In genomic region chr14:71371711-71372396, GRCh38 we compare ENCODE assay signal across 9 cellular contexts. TPM values are rescaled to one million over a fixed set of nuclear protein-coding genes. Genes with fewer than 3 reads are reported as not detected.
DNase-seq lines count a peak whose midpoint lies in the region; ATAC-seq and TF ChIP-seq lines count a peak whose summit lies in the region.
"Had no signal": no experiment of that assay in that cellular context is flagged by ENCODE, and none has a peak within 500 bp of the region (broad histone marks: within the 10 kb centered on the region; RNA-seq: fewer than 3 reads in every experiment).

No MANE protein-coding gene starts in this region.

- H3K27ac ChIP-seq in CD8-positive, alpha-beta T cell (ENCODE audit: low read depth, low read length): no peak overlapping the region
- H3K27ac ChIP-seq: 22Rv1 had no signal

- POLR2A ChIA-PET in CD8-positive, alpha-beta T cell (lab: Charles Lee): interaction anchor here (1.6 kb wide), 1 partner anchor 51 kb away, joined by 4 read pairs; no protein-coding TSS in a partner anchor

- H3K36me3 Mint-ChIP-seq in stimulated activated naive CD8-positive, alpha-beta T cell treated with anti-CD3 and anti-CD28 coated beads, Interleukin-15, Interleukin-2, amounts not matched to agents 100 ng/mL and 50 ng/mL, for 24 hours (ENCODE audit: low read depth): peaks cover 20% of the 10 kb centered on the region
- no peaks in the 10 kb centered on the region for H3K36me3 Mint-ChIP-seq in CD8-positive, alpha-beta T cell

- no peaks in the 10 kb centered on the region for H3K36me3 ChIP-seq in HAP-1 (replicated peaks)
- H3K36me3 ChIP-seq in CD8-positive, alpha-beta T cell (ENCODE audit: insufficient read depth, low read length): no peaks in the 10 kb centered on the region

- H3K27ac Mint-ChIP-seq in stimulated activated naive CD8-positive, alpha-beta T cell treated with anti-CD3 and anti-CD28 coated beads, Interleukin-15, Interleukin-2, amounts not matched to agents 100 ng/mL and 50 ng/mL, for 24 hours: peak overlapping the region; percentile 69
- no peak overlapping the region for H3K27ac Mint-ChIP-seq in CD8-positive, alpha-beta T cell

- no peak for TF ChIP-seq CTCF in CD8-positive, alpha-beta T cell (IDR thresholded peaks at IDR 0.05)

- H3K27me3 ChIP-seq in HAP-1 (ENCODE audit: low read depth): no peaks in the 10 kb centered on the region
- H3K27me3 ChIP-seq in CD8-positive, alpha-beta T cell (ENCODE audit: insufficient read depth, low read length): no peaks in the 10 kb centered on the region

- H3K4me1 ChIP-seq in HAP-1: peaks cover 10% of the 10 kb centered on the region
- H3K4me1 ChIP-seq in CD8-positive, alpha-beta T cell (ENCODE audit: insufficient read depth, low read length): peaks cover 5% of the 10 kb centered on the region

- intact Hi-C loops in CD8-positive, alpha-beta T cell (cut with DNase I, micrococcal nuclease): no loop called here

- H3K27me3 Mint-ChIP-seq in stimulated activated naive CD8-positive, alpha-beta T cell treated with anti-CD3 and anti-CD28 coated beads, Interleukin-15, Interleukin-2, amounts not matched to agents 100 ng/mL and 50 ng/mL, for 24 hours: no peaks in the 10 kb centered on the region
- no peaks in the 10 kb centered on the region for H3K27me3 Mint-ChIP-seq in CD8-positive, alpha-beta T cell (ENCODE audit: low read depth)

- H3K4me3 Mint-ChIP-seq in stimulated activated naive CD8-positive, alpha-beta T cell treated with anti-CD3 and anti-CD28 coated beads, Interleukin-15, Interleukin-2, amounts not matched to agents 100 ng/mL and 50 ng/mL, for 24 hours: no peak overlapping the region
- no peak overlapping the region for H3K4me3 Mint-ChIP-seq in CD8-positive, alpha-beta T cell

- in situ Hi-C loops in HAP-1 (cut with MboI; ENCODE audit: low sequenced_read_pairs): no loop called here

- peaks cover 38% of the 10 kb centered on the region for H3K4me1 Mint-ChIP-seq in stimulated activated naive CD8-positive, alpha-beta T cell treated with anti-CD3 and anti-CD28 coated beads, Interleukin-15, Interleukin-2, amounts not matched to agents 100 ng/mL and 50 ng/mL, for 24 hours (ENCODE audit: low read depth)
- peaks cover 25% of the 10 kb centered on the region for H3K4me1 Mint-ChIP-seq in CD8-positive, alpha-beta T cell (ENCODE audit: low read depth)

- peaks cover 3% of the 10 kb centered on the region for H3K9me3 Mint-ChIP-seq in stimulated activated naive CD8-positive, alpha-beta T cell treated with anti-CD3 and anti-CD28 coated beads, Interleukin-15, Interleukin-2, amounts not matched to agents 100 ng/mL and 50 ng/mL, for 24 hours
- H3K9me3 Mint-ChIP-seq in CD8-positive, alpha-beta T cell: no peaks in the 10 kb centered on the region

- no peak overlapping the region for H3K4me3 ChIP-seq in HAP-1
- H3K4me3 ChIP-seq in CD8-positive, alpha-beta T cell (ENCODE audit: low read depth, low read length): no peak overlapping the region

- peak; percentile 93 for ATAC-seq in esophagus mucosa
- ATAC-seq in CD8-positive, alpha-beta T cell: no peak

- CTCF ChIA-PET in CD8-positive, alpha-beta T cell (lab: Charles Lee): no interaction called here

- no peaks in the 10 kb centered on the region for H3K9me3 ChIP-seq in HAP-1
- H3K9me3 ChIP-seq in CD8-positive, alpha-beta T cell (ENCODE audit: low read length): no peaks in the 10 kb centered on the region

- DNase-seq in NCI-H1417 (lab: John Stamatoyannopoulos, UW) (peak in 2 of 3 experiments; percentile 51 to 55), NCI-H1417 treated with DMSO at 0.1 percent for 48 hours (lab: John Stamatoyannopoulos, UW) (no peak), NCI-H226 (peak; percentile 59), NCI-H2227 treated with DMSO at 0.1 percent for 48 hours (lab: John Stamatoyannopoulos, UW) (no peak), HAP-1 (ENCODE audit: low spot score in 2 of 2) (no peak)
- DNase-seq in CD8-positive, alpha-beta T cell: no peak

RNA-seq across cellular contexts. Expression of gene SIPA1L1, which starts 51.6 kb away (rescaled TPM):
- total RNA-seq in esophagus mucosa: 36.1 TPM
- total RNA-seq in CD8-positive, alpha-beta T cell: 10 to 100 TPM; 41.3 to 43.8 TPM

Comparison
In these comparisons a context has a peak if more than half of its experiments do, and no peak if none do; other contexts are left out.
1. DNase-seq: peak in NCI-H1417 (2 of 3) and NCI-H226 (single experiment); none in NCI-H1417 treated with DMSO at 0.1 percent for 48 hours (single experiment), NCI-H2227 treated with DMSO at 0.1 percent for 48 hours (single experiment), HAP-1 (0 of 2) and CD8-positive, alpha-beta T cell (0 of 7).